11 cellular contexts compared by ENCODE assay signal in the genomic region with DNA sequence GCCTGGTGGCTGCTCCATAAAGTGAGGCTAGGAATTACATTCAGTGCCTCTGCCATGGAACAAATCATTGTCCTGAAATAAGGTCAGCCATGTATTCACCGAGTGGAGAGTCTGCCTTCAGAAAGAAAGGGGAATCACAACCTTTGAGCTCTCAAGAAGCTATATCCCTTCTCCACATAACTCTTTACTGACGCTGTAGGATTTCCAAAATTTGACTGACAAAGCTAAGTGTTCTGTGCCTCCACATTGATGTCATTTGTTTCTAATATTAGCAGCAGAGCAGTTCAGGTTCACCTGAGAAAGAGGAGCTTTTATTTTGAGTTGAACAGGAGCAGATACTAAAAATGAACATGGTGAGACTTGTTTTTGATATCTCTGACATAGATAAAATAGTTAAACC.
"Had no signal": no experiment of that assay in that cellular context is flagged by ENCODE, and none has a peak within 500 bp of the region (broad histone marks: within the 10 kb centered on the region; RNA-seq: fewer than 3 reads in every experiment).

No MANE protein-coding gene starts in this region.

- H3K4me1 ChIP-seq: spleen had no signal

- H3K9me3 ChIP-seq: ovary, spleen had no signal

- H3K27ac ChIP-seq: ovary, spleen had no signal

- H3K27me3 ChIP-seq: dorsolateral prefrontal cortex, ovary, spleen had no signal

- H3K4me3 ChIP-seq: ovary, spleen had no signal

- DNase-seq: activated CD4-positive, alpha-beta T cell treated with anti-CD3 and anti-CD28 coated beads, Interleukin-2, amount 50 U/mL, for 4 hours; activated gamma-delta T cell; activated T-cell treated with anti-CD3 and anti-CD28 coated beads, Interleukin-2, amount 50 U/mL, for 4 hours; amygdala; dorsolateral prefrontal cortex; nephron progenitor cell; ovary; spleen; stimulated activated CD4-positive, alpha-beta T cell treated with anti-CD3 and anti-CD28 coated beads, Interleukin-1b, Interleukin-23, amount 100 ng/mL, for 48 hours; stimulated activated naive CD4-positive, alpha-beta T cell; SW 1271 had no signal

- H3K36me3 ChIP-seq: ovary, spleen had no signal
